ENCODE assay signal across 22 cellular contexts in genomic region chr22:30010789-30011405, GRCh38.
"Had no signal": no experiment of that assay in that cellular context is flagged by ENCODE, and none has a peak within 500 bp of the region (broad histone marks: within the 10 kb centered on the region; RNA-seq: fewer than 3 reads in every experiment).

No MANE protein-coding gene starts in this region.

- H3K27me3 Mint-ChIP-seq: activated CD4-positive, alpha-beta memory T cell treated with anti-CD3 and anti-CD28 coated beads for 36 hours; activated naive CD4-positive, alpha-beta T cell treated with anti-CD3 and anti-CD28 coated beads, Interleukin-2, amount 10 ng/mL, durations not matched to agents 7 days and 5 days; natural killer cell treated with Interleukin-12 subunit alpha and Interleukin-12 subunit beta and Interleukin-15 and Interleukin-18, amount 100 ng/mL, for 72 hours; T-helper 17 cell had no signal

- H3K9me3 ChIP-seq: heart left ventricle, neutrophil, pancreas, psoas muscle, right atrium auricular region, tibial artery had no signal

- H3K9me3 Mint-ChIP-seq: activated CD4-positive, alpha-beta memory T cell treated with anti-CD3 and anti-CD28 coated beads for 36 hours; activated naive CD4-positive, alpha-beta T cell treated with anti-CD3 and anti-CD28 coated beads, Interleukin-2, amount 10 ng/mL, durations not matched to agents 7 days and 5 days; activated T-cell treated with anti-CD3 and anti-CD28 coated beads, Interleukin-2, amount 50 U/mL, for 72 hours; natural killer cell treated with Interleukin-12 subunit alpha and Interleukin-12 subunit beta and Interleukin-15 and Interleukin-18, amount 100 ng/mL, for 72 hours had no signal

- FAIRE-seq: pancreas had no signal

- DNase-seq: activated CD4-positive, alpha-beta memory T cell treated with anti-CD3 and anti-CD28 coated beads for 36 hours; activated CD4-positive, alpha-beta T cell treated with anti-CD3 and anti-CD28 coated beads for 48 hours; activated CD4-positive, CD25-positive, alpha-beta regulatory T cell; activated effector memory CD4-positive, alpha-beta T cell treated with Interleukin-2 at 50 U/mL for 16 hours; activated naive CD4-positive, alpha-beta T cell treated with anti-CD3 and anti-CD28 coated beads, Interleukin-2, amount 10 ng/mL, durations not matched to agents 7 days and 5 days; activated T-cell treated with anti-CD3 and anti-CD28 coated beads, Interleukin-2, amount 50 U/mL, for 72 hours; cortex of kidney; heart left ventricle; islet precursor cell; left cardiac atrium; pancreas; psoas muscle; stimulated activated CD4-positive, alpha-beta T cell treated with anti-CD3 and anti-CD28 coated beads, Interleukin-4, amount 100 ng/mL, for 24 hours; stimulated activated naive CD4-positive, alpha-beta T cell treated with Interleukin-2 at 50 U/mL for 16 hours; substantia nigra; T-helper 17 cell; tibial artery had no signal

- H3K4me3 ChIP-seq: cardiac muscle cell, heart left ventricle, pancreas, psoas muscle, right atrium auricular region, tibial artery had no signal

- H3K27ac ChIP-seq: cardiac muscle cell, epithelial cell of prostate, heart left ventricle, neutrophil, pancreas, psoas muscle, right atrium auricular region, tibial artery had no signal

- ATAC-seq: activated T-cell treated with anti-CD3 and anti-CD28 coated beads, Interleukin-2, amount 50 U/mL, for 72 hours; heart left ventricle; left cardiac atrium; natural killer cell treated with Interleukin-12 subunit alpha and Interleukin-12 subunit beta and Interleukin-15 and Interleukin-18, amount 100 ng/mL, for 72 hours; pancreas; psoas muscle; T-helper 17 cell had no signal

- H3K4me3 Mint-ChIP-seq: activated CD4-positive, alpha-beta memory T cell treated with anti-CD3 and anti-CD28 coated beads for 36 hours; activated naive CD4-positive, alpha-beta T cell treated with anti-CD3 and anti-CD28 coated beads, Interleukin-2, amount 10 ng/mL, durations not matched to agents 7 days and 5 days; activated T-cell treated with anti-CD3 and anti-CD28 coated beads, Interleukin-2, amount 50 U/mL, for 72 hours; natural killer cell treated with Interleukin-12 subunit alpha and Interleukin-12 subunit beta and Interleukin-15 and Interleukin-18, amount 100 ng/mL, for 72 hours; T-helper 17 cell had no signal

- H3K4me1 ChIP-seq: heart left ventricle, pancreas, psoas muscle, right atrium auricular region, tibial artery had no signal

- H3K27me3 ChIP-seq: cardiac muscle cell, heart left ventricle, neutrophil, pancreas, right atrium auricular region, tibial artery had no signal

- H3K27ac Mint-ChIP-seq: activated CD4-positive, alpha-beta memory T cell treated with anti-CD3 and anti-CD28 coated beads for 36 hours; activated naive CD4-positive, alpha-beta T cell treated with anti-CD3 and anti-CD28 coated beads, Interleukin-2, amount 10 ng/mL, durations not matched to agents 7 days and 5 days; activated T-cell treated with anti-CD3 and anti-CD28 coated beads, Interleukin-2, amount 50 U/mL, for 72 hours; natural killer cell treated with Interleukin-12 subunit alpha and Interleukin-12 subunit beta and Interleukin-15 and Interleukin-18, amount 100 ng/mL, for 72 hours; T-helper 17 cell had no signal
